7 cellular contexts compared by ENCODE assay signal in the genomic region with DNA sequence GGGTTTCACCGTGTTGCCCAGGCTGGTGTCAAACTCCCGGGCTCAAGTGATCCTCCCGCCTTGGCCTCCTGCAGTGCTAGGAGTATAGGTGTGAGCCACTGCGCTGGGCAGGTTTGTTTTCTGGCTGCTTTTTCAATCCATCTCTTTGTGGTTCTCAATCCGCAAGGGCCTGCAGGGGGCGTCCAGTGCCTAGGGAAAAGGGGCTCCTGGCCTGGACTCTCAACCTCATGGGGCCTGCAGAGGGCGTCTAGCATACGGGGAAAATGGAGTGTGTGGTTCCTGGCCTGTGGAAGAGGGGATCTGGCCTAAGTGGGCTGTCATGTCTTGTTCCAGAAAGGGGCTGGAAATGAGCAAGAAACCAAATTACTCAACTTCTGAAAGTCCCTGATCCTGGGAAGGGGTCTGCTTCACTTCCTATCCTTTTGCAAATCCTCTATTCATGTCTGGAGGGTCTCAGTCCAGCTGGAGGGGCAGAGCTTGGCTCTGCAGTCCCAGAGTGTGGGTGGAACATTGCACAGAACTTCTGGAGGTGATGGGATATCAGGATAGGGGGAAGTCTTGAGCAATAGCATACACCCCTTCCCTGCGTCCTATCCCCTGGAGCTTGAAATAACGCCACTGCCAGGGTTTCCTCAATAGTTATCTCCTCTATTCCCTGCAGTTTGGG. TPM values are rescaled to one million over a fixed set of nuclear protein-coding genes. Genes with fewer than 3 reads are reported as not detected.
A peak's percentile ranks its signal among the peaks of the same experiment; 100 is the strongest.
DNase-seq lines count a peak whose midpoint lies in the region; FAIRE-seq and TF ChIP-seq lines count a peak whose summit lies in the region.

No MANE protein-coding gene starts in this region.

- no peaks in the 10 kb centered on the region for H3K27me3 ChIP-seq in MG63

- DNase-seq in GM10248 (ENCODE audit: extremely low spot score) (peak; percentile 72), MG63 (peak; percentile 17), SKM-1 (lab: John Stamatoyannopoulos, UW; ENCODE audit: unreplicated experiment) (peak; percentile 59), amniotic stem cell (lab: John Stamatoyannopoulos, UW) (peak; percentile 38), iPS DF 4.7 (ENCODE audit: extremely low read depth, low spot score) (peak; percentile 68), H54 (ENCODE audit: insufficient read length, low spot score) (no peak)
- peak; percentile 48 for DNase-seq in stimulated activated CD4-positive, alpha-beta T cell treated with anti-CD3 and anti-CD28 coated beads, Interleukin-2, amount 100 ng/mL, for 4 hours (ENCODE audit: low read depth)

- H3K36me3 ChIP-seq in MG63, result no peaks in the 10 kb centered on the region

- no peak overlapping the region for H3K4me3 ChIP-seq in MG63

- peak; percentile 91 for TF ChIP-seq CTCF in GM10248 (IDR thresholded peaks at IDR 0.05; ENCODE audit: control extremely low read depth, extremely low read depth, low read depth, missing control alignments)

- no peak for TF ChIP-seq POLR2A in H54 (IDR thresholded peaks at IDR 0.05; ENCODE audit: low read depth, low read length)

- no peak for FAIRE-seq in H54 (lab: Jason Lieb, UNC)

- no peaks in the 10 kb centered on the region for H3K9me3 ChIP-seq in MG63

- CTCF ChIA-PET in GM10248 (lab: Yijun Ruan, JAX), result interaction anchor here (0.6 to 3.8 kb wide), 14 partner anchors 8 to 309 kb away, joined by 3 to 49 read pairs (median 4); no protein-coding TSS in a partner anchor

- POLR2A ChIA-PET in GM10248 (lab: Yijun Ruan, JAX), result no interaction called here

RNA-seq across cellular contexts. Expression of a gene that starts 12.7 kb away (rescaled TPM):
- total RNA-seq in MG63 (2014; rRNA removed; shearing (Covaris generic); ENCODE audit: low replicate concordance), result not detected in 2 replicates

RNA-seq across cellular contexts. Expression of a gene that starts 15.9 kb away (rescaled TPM):
- total RNA-seq in MG63 (2014; rRNA removed; shearing (Covaris generic); ENCODE audit: low replicate concordance), result not detected in 2 replicates

RNA-seq across cellular contexts. Expression of a gene that starts 23.2 kb away (rescaled TPM):
- 10.2 and 16.9 TPM in 2 replicates for total RNA-seq in MG63 (2014; rRNA removed; shearing (Covaris generic); ENCODE audit: low replicate concordance)

RNA-seq across cellular contexts. Expression of a gene that starts 28.7 kb away (rescaled TPM):
- total RNA-seq in MG63 (2014; rRNA removed; shearing (Covaris generic); ENCODE audit: low replicate concordance), result 8.2 and 9.9 TPM in 2 replicates

RNA-seq across cellular contexts. Expression of a gene that starts 34.8 kb away (rescaled TPM):
- total RNA-seq in MG63 (2014; rRNA removed; shearing (Covaris generic); ENCODE audit: low replicate concordance), result not detected in 2 replicates
